ENCODE assay signal across 17 cellular contexts in genomic region chr10:102624751-102625330, GRCh38. TPM values are rescaled to one million over a fixed set of nuclear protein-coding genes. Genes with fewer than 3 reads are reported as not detected.
A peak's percentile ranks its signal among the peaks of the same experiment; 100 is the strongest.
DNase-seq lines count a peak whose midpoint lies in the region; ATAC-seq and TF ChIP-seq lines count a peak whose summit lies in the region.
"Had no signal": no experiment of that assay in that cellular context is flagged by ENCODE, and none has a peak within 500 bp of the region (broad histone marks: within the 10 kb centered on the region; RNA-seq: fewer than 3 reads in every experiment).

No MANE protein-coding gene starts in this region.

- H3K27me3 Mint-ChIP-seq in CD4-positive, alpha-beta memory T cell: no peaks in the 10 kb centered on the region
- H3K27me3 Mint-ChIP-seq in glutamatergic neuron (ENCODE audit: unreplicated experiment): peaks cover 4% of the 10 kb centered on the region
- H3K27me3 Mint-ChIP-seq: stimulated activated memory B cell treated with anti-CD40 and anti-IgM and Interleukin-4, amounts not matched to agents 10 μg/mL and 1 μg/mL and 100 μg/mL, for 72 hours had no signal

- POLR2A ChIA-PET in CD4-positive, alpha-beta memory T cell (lab: Charles Lee; ENCODE audit: partially characterized antibody): no interaction called here

- H3K4me1 Mint-ChIP-seq in CD4-positive, alpha-beta memory T cell: peaks cover 0 to 12% (median 5%) of the 10 kb centered on the region in 4 donors
- H3K4me1 Mint-ChIP-seq in glutamatergic neuron (ENCODE audit: low read depth, unreplicated experiment): peaks cover 31% of the 10 kb centered on the region
- H3K4me1 Mint-ChIP-seq: natural killer cell had no signal

- H3F3A ChIP-seq in smooth muscle cell (ENCODE audit: low read depth): peaks cover 26% of the 10 kb centered on the region

- no peaks in the 10 kb centered on the region for H3K9me3 ChIP-seq in CD4-positive, alpha-beta memory T cell (ENCODE audit: control insufficient read depth in 1 of 2, low read length in 2 of 2)
- H3K9me3 ChIP-seq in ascending aorta (no peaks in the 10 kb centered on the region), smooth muscle cell (replicated peaks; ENCODE audit: low read depth) (no peaks in the 10 kb centered on the region)
- H3K9me3 ChIP-seq: right lobe of liver had no signal

- peak overlapping the region in 4 of 7 donors; percentile 48 to 89 (median 56) for H3K27ac Mint-ChIP-seq in CD4-positive, alpha-beta memory T cell
- H3K27ac Mint-ChIP-seq in glutamatergic neuron (ENCODE audit: unreplicated experiment): no peak overlapping the region
- H3K27ac Mint-ChIP-seq: natural killer cell; stimulated activated memory B cell treated with anti-CD40 and anti-IgM and Interleukin-4, amounts not matched to agents 10 μg/mL and 1 μg/mL and 100 μg/mL, for 72 hours had no signal

- H3K4me3 ChIP-seq in CD4-positive, alpha-beta memory T cell (ENCODE audit: low read length in 2 of 2): no peak overlapping the region
- H3K4me3 ChIP-seq in ascending aorta: no peak overlapping the region
- no peak overlapping the region for H3K4me3 ChIP-seq in smooth muscle cell
- no peak overlapping the region for H3K4me3 ChIP-seq in H7 (ENCODE audit: insufficient read depth, low read depth, low read length)
- H3K4me3 ChIP-seq in brain microvascular endothelial cell (ENCODE audit: low read depth, low read length): no peak overlapping the region
- H3K4me3 ChIP-seq: right lobe of liver had no signal

- ATAC-seq in GM18498 (IDR thresholded peaks at IDR 0.05; ENCODE audit: unreplicated experiment): no peak
- ATAC-seq: HCT116; natural killer cell; right lobe of liver; stimulated activated memory B cell treated with anti-CD40 and anti-IgM and Interleukin-4, amounts not matched to agents 10 μg/mL and 1 μg/mL and 100 μg/mL, for 72 hours had no signal

- in situ Hi-C loops in brain microvascular endothelial cell (cut with HindIII; ENCODE audit: low pct_ligation_motif_present, low sequenced_read_pairs) (no loop called here), G401 (cut with HindIII; ENCODE audit: low sequenced_read_pairs) (no loop called here)

- no peak overlapping the region for H2AFZ ChIP-seq in smooth muscle cell (ENCODE audit: low read depth)

- no peak for TF ChIP-seq CTCF in ascending aorta (IDR thresholded peaks at IDR 0.05)
- TF ChIP-seq CTCF in glutamatergic neuron (IDR thresholded peaks at IDR 0.05; ENCODE audit: partially characterized antibody, unreplicated experiment): no peak
- no peak for TF ChIP-seq CTCF in smooth muscle cell (IDR thresholded peaks at IDR 0.05; ENCODE audit: borderline replicate concordance, insufficient read depth, poor library complexity, severe bottlenecking)
- TF ChIP-seq CTCF in brain microvascular endothelial cell (IDR thresholded peaks at IDR 0.05; ENCODE audit: low read depth, low read length, missing control alignments): no peak

- no peak overlapping the region for H3K4me3 Mint-ChIP-seq in CD4-positive, alpha-beta memory T cell
- peak overlapping the region; percentile 20 for H3K4me3 Mint-ChIP-seq in glutamatergic neuron (ENCODE audit: unreplicated experiment)
- H3K4me3 Mint-ChIP-seq: natural killer cell; stimulated activated memory B cell treated with anti-CD40 and anti-IgM and Interleukin-4, amounts not matched to agents 10 μg/mL and 1 μg/mL and 100 μg/mL, for 72 hours had no signal

- H3K9me3 Mint-ChIP-seq in CD4-positive, alpha-beta memory T cell: no peaks in the 10 kb centered on the region
- peaks cover 12% of the 10 kb centered on the region for H3K9me3 Mint-ChIP-seq in glutamatergic neuron (ENCODE audit: unreplicated experiment)
- H3K9me3 Mint-ChIP-seq: natural killer cell; stimulated activated memory B cell treated with anti-CD40 and anti-IgM and Interleukin-4, amounts not matched to agents 10 μg/mL and 1 μg/mL and 100 μg/mL, for 72 hours had no signal

- H3K27me3 ChIP-seq in CD4-positive, alpha-beta memory T cell (ENCODE audit: insufficient read depth, low read length): no peaks in the 10 kb centered on the region
- H3K27me3 ChIP-seq in ascending aorta (no peaks in the 10 kb centered on the region), smooth muscle cell (ENCODE audit: low read depth) (no peaks in the 10 kb centered on the region), H7 (ENCODE audit: control insufficient read depth, insufficient read depth, low read length) (no peaks in the 10 kb centered on the region), brain microvascular endothelial cell (replicated peaks) (no peaks in the 10 kb centered on the region)
- H3K27me3 ChIP-seq: right lobe of liver had no signal

- no peak overlapping the region for H3K27ac ChIP-seq in CD4-positive, alpha-beta memory T cell (ENCODE audit: low read depth, low read length)
- peak overlapping the region; percentile 92 to 95 for H3K27ac ChIP-seq in ascending aorta
- H3K27ac ChIP-seq in smooth muscle cell (ENCODE audit: low read depth): peak overlapping the region; percentile 98
- H3K27ac ChIP-seq in brain microvascular endothelial cell: no peak overlapping the region
- H3K27ac ChIP-seq: KMS-11, right lobe of liver, WERI-Rb-1 had no signal

- WGBS in smooth muscle cell (ENCODE audit: low lambda C conversion rate): 89% methylated on average over 8 of the region's 8 CpGs

- peaks cover 6 to 18% of the 10 kb centered on the region in 2 donors for H3K36me3 Mint-ChIP-seq in CD4-positive, alpha-beta memory T cell
- H3K36me3 Mint-ChIP-seq in glutamatergic neuron (ENCODE audit: unreplicated experiment): peaks cover 9% of the 10 kb centered on the region
- H3K36me3 Mint-ChIP-seq: natural killer cell had no signal

- no peak overlapping the region for H3K4me2 ChIP-seq in smooth muscle cell
- H3K4me2 ChIP-seq: KMS-11 had no signal

- H3K9ac ChIP-seq in smooth muscle cell (ENCODE audit: low read depth): no peak overlapping the region
- H3K9ac ChIP-seq: KMS-11 had no signal

- CTCF ChIA-PET in CD4-positive, alpha-beta memory T cell (lab: Charles Lee; ENCODE audit: partially characterized antibody): no interaction called here

- peaks cover 4% of the 10 kb centered on the region for H3K36me3 ChIP-seq in CD4-positive, alpha-beta memory T cell (ENCODE audit: insufficient read depth, low read length)
- no peaks in the 10 kb centered on the region for H3K36me3 ChIP-seq in ascending aorta
- H3K36me3 ChIP-seq in smooth muscle cell (ENCODE audit: low read depth): no peaks in the 10 kb centered on the region
- no peaks in the 10 kb centered on the region for H3K36me3 ChIP-seq in H7 (replicated peaks; ENCODE audit: control insufficient read depth, insufficient read depth, low read length)
- H3K36me3 ChIP-seq in brain microvascular endothelial cell (replicated peaks): no peaks in the 10 kb centered on the region
- H3K36me3 ChIP-seq: right lobe of liver had no signal

- peaks cover 15% of the 10 kb centered on the region for H3K4me1 ChIP-seq in CD4-positive, alpha-beta memory T cell (ENCODE audit: insufficient read depth, low read length)
- H3K4me1 ChIP-seq in ascending aorta (peaks cover 56 to 83% of the 10 kb centered on the region in 2 donors), smooth muscle cell (ENCODE audit: low read depth) (peaks cover 55% of the 10 kb centered on the region)

- intact Hi-C loops in CD4-positive, alpha-beta memory T cell (cut with micrococcal nuclease): no loop called here
- intact Hi-C loops in ascending aorta (cut with DNase I): no loop called here

- H4K20me1 ChIP-seq in smooth muscle cell (ENCODE audit: low read depth): no peaks in the 10 kb centered on the region

- DNase-seq in CD4-positive, alpha-beta memory T cell: no peak
- no peak for DNase-seq in ascending aorta (ENCODE audit: low spot score in 2 of 2)
- DNase-seq in glutamatergic neuron: no peak
- DNase-seq in smooth muscle cell (lab: John Stamatoyannopoulos, UW; ENCODE audit: unreplicated experiment): no peak
- DNase-seq in H7: no peak
- no peak for DNase-seq in brain microvascular endothelial cell
- no peak for DNase-seq in G401 (ENCODE audit: low spot score)
- DNase-seq: activated naive CD4-positive, alpha-beta T cell; central memory CD4-positive, alpha-beta T cell; natural killer cell; NCI-H510A treated with DMSO at 0.1 percent for 48 hours; WERI-Rb-1 had no signal

- H3K79me2 ChIP-seq in smooth muscle cell (ENCODE audit: low read depth): no peaks in the 10 kb centered on the region

RNA-seq across cellular contexts. Expression of gene TRIM8, which starts 19.4 kb away (rescaled TPM):
- total RNA-seq in CD4-positive, alpha-beta memory T cell: 10 to 100 TPM; 68.4 to 71.6 TPM
- polyA plus RNA-seq in CD4-positive, alpha-beta memory T cell: 10 to 100 TPM; 33.0 to 56.4 TPM
- 216 TPM for total RNA-seq in ascending aorta
- total RNA-seq in glutamatergic neuron (ENCODE audit: unreplicated experiment): 74.8 TPM
- total RNA-seq in smooth muscle cell: 64.1 and 78.8 TPM in 2 replicates
- polyA plus RNA-seq in smooth muscle cell: 77.8 and 78.0 TPM in 2 replicates
- 43.5 and 46.4 TPM in 2 replicates for total RNA-seq in H7 (2014; rRNA removed; shearing (Covaris generic))
- total RNA-seq in G401 (2014; rRNA removed; shearing (Covaris generic)): 30.2 and 44.4 TPM in 2 replicates

Comparison
In these comparisons a context has a peak if more than half of its experiments do, and no peak if none do; other contexts are left out.
1. H3K27ac ChIP-seq: peak in ascending aorta (2 of 2) and smooth muscle cell (single experiment); none in CD4-positive, alpha-beta memory T cell (single experiment) and brain microvascular endothelial cell (single experiment).